Comparison of ENCODE assay signal across 10 cellular contexts in the genomic region with DNA sequence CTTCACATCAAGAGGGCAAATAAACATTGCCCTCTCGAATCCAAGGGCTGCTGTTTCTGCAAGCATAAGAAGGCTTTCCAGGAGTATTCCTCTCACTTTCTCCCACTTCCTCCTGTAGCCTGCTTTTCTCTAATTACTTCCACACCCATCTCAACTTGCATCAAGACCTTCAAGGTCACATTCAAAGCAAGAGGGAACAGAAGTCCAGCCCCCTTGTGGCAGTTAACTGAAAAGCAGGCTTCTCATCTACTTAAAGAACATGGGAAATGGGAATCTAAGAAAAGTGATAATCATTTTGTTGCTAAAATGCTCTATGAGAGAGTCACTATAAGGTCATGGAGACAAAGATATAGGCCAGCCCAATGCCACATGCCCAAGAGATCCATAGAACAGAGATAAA.
DNase-seq lines count a peak whose midpoint lies in the region; ATAC-seq, FAIRE-seq and TF ChIP-seq lines count a peak whose summit lies in the region.
"Had no signal": no experiment of that assay in that cellular context is flagged by ENCODE, and none has a peak within 500 bp of the region (broad histone marks: within the 10 kb centered on the region; RNA-seq: fewer than 3 reads in every experiment).

No MANE protein-coding gene starts in this region.

- intact Hi-C loops in PC-9 (cut with micrococcal nuclease; ENCODE audit: unreplicated experiment): no loop called here

- FAIRE-seq in D721Med (lab: Jason Lieb, UNC): peak; percentile 32

- no peak overlapping the region for H3K4me3 Mint-ChIP-seq in glutamatergic neuron (ENCODE audit: unreplicated experiment)

- in situ Hi-C loops in HAP-1 (cut with MboI; ENCODE audit: low sequenced_read_pairs): no loop called here

- no TSS peak for BruUV-seq in PC-9 (replicated peaks; lab: Mats Ljungman, UMichigan)

- H3K4me3 ChIP-seq in HAP-1 (no peak overlapping the region), PC-9 (no peak overlapping the region)

- no peak overlapping the region for H3K27ac ChIP-seq in PC-9

- peaks cover 1% of the 10 kb centered on the region for H3K27me3 Mint-ChIP-seq in glutamatergic neuron (ENCODE audit: unreplicated experiment)

- CTCF ChIA-PET in PC-9 (lab: Charles Lee): no interaction called here

- no peaks in the 10 kb centered on the region for H3F3A ChIP-seq in PC-9 (ENCODE audit: insufficient read depth, low read depth)

- H3K36me3 ChIP-seq in HAP-1 (replicated peaks) (no peaks in the 10 kb centered on the region), PC-9 (ENCODE audit: low read depth) (no peaks in the 10 kb centered on the region)

- no peaks in the 10 kb centered on the region for H3K9me3 ChIP-seq in HAP-1
- H3K9me3 ChIP-seq in PC-9 (ENCODE audit: insufficient read depth, low read depth): no peaks in the 10 kb centered on the region

- no peaks in the 10 kb centered on the region for H3K9me3 Mint-ChIP-seq in glutamatergic neuron (ENCODE audit: unreplicated experiment)

- H2AFZ ChIP-seq in PC-9: no peak overlapping the region

- no peaks in the 10 kb centered on the region for H3K9me2 ChIP-seq in PC-9 (ENCODE audit: insufficient read depth)

- no peaks in the 10 kb centered on the region for H3K79me2 ChIP-seq in PC-9 (ENCODE audit: low read depth)

- no peaks in the 10 kb centered on the region for H3K36me3 Mint-ChIP-seq in glutamatergic neuron (ENCODE audit: unreplicated experiment)

- TF ChIP-seq CTCF in D721Med (IDR thresholded peaks at IDR 0.05; ENCODE audit: insufficient read depth, missing control alignments) (peak; percentile 29), PC-9 (conservative IDR thresholded peaks at IDR 0.05) (peak; percentile 65), glutamatergic neuron (IDR thresholded peaks at IDR 0.05; ENCODE audit: partially characterized antibody, unreplicated experiment) (peak; percentile 75)

- H3K4me1 ChIP-seq in HAP-1 (no peaks in the 10 kb centered on the region; the same call in 1 of the 2 replicates), PC-9 (replicated peaks; ENCODE audit: insufficient read depth) (no peaks in the 10 kb centered on the region)

- no peak for ATAC-seq in GM21717 (IDR thresholded peaks at IDR 0.05; ENCODE audit: unreplicated experiment)
- ATAC-seq in HG02623 (IDR thresholded peaks at IDR 0.05; ENCODE audit: unreplicated experiment): no peak
- ATAC-seq: left lobe of liver had no signal

- H4K20me1 ChIP-seq in PC-9 (ENCODE audit: insufficient read depth): no peaks in the 10 kb centered on the region

- H3K27me3 ChIP-seq in HAP-1 (ENCODE audit: low read depth) (no peaks in the 10 kb centered on the region), PC-9 (ENCODE audit: insufficient read depth, low read depth) (no peaks in the 10 kb centered on the region)

- no peak overlapping the region for H3K4me2 ChIP-seq in PC-9

- no peaks in the 10 kb centered on the region for H3K4me1 Mint-ChIP-seq in glutamatergic neuron (ENCODE audit: low read depth, unreplicated experiment)

- H3K27ac Mint-ChIP-seq in glutamatergic neuron (ENCODE audit: unreplicated experiment): peak overlapping the region; percentile 52

- DNase-seq in D721Med (ENCODE audit: insufficient read length, low spot score) (no peak), HAP-1 (ENCODE audit: low spot score in 2 of 2) (peak; percentile 54 to 61), PC-9 (no peak), glutamatergic neuron (no peak), NOMO-1 treated with dmso at 0.1 percent for 144 hours (lab: John Stamatoyannopoulos, UW; ENCODE audit: unreplicated experiment) (no peak)
- no peak for DNase-seq in activated CD8-positive, alpha-beta memory T cell treated with anti-CD3 and anti-CD28 coated beads, Interleukin-2, amount 50 U/mL, for 48 hours
- DNase-seq: T-helper 9 cell had no signal

- POLR2A ChIA-PET in PC-9 (lab: Charles Lee; ENCODE audit: unreplicated experiment): no interaction called here

Comparison
In these comparisons a context has a peak if more than half of its experiments do, and no peak if none do; other contexts are left out.
1. DNase-seq: peak in HAP-1 (2 of 2); none in D721Med (single experiment), PC-9 (0 of 2), glutamatergic neuron (single experiment), NOMO-1 treated with dmso at 0.1 percent for 144 hours (single experiment) and activated CD8-positive, alpha-beta memory T cell treated with anti-CD3 and anti-CD28 coated beads, Interleukin-2, amount 50 U/mL, for 48 hours (single experiment).
2. Peak in every context shown above with its lines, with median percentiles within 50 percentile points of each other: CTCF ChIP-seq.